In genomic region chr1:68232354-68233148, GRCh38 we compare ENCODE assay signal across 8 cellular contexts. TPM values are rescaled to one million over a fixed set of nuclear protein-coding genes. Genes with fewer than 3 reads are reported as not detected.
DNase-seq lines count a peak whose midpoint lies in the region; ATAC-seq, FAIRE-seq and TF ChIP-seq lines count a peak whose summit lies in the region.

TSS of gene WLS (minus strand) at chr1:68232523. CDS start at chr1:68232299, 224 bp downstream.

- ATAC-seq in GM18858 (IDR thresholded peaks at IDR 0.05; ENCODE audit: unreplicated experiment) (no peak), GM19467 (IDR thresholded peaks at IDR 0.05; ENCODE audit: unreplicated experiment) (no peak)

- peak within 1 kb of the TSS; percentile 79 for H3K4me3 ChIP-seq in choroid plexus epithelial cell (ENCODE audit: low read depth, low read length)
- H3K4me3 ChIP-seq in keratinocyte (ENCODE audit: control insufficient read depth in 2 of 3, extremely low read depth in 1 of 3, insufficient read depth in 2 of 3, low read depth in 1 of 3, low read length in 3 of 3), result peak within 1 kb of the TSS; percentile 52 to 94 (median 86)
- peak within 1 kb of the TSS; percentile 49 to 77 (median 57) for H3K4me3 ChIP-seq in skin epidermis

- dilution Hi-C loops in keratinocyte (cut with MboI; ENCODE audit: extremely low pct_ligation_motif_present, low sequenced_read_pairs), result no loop called here

- peak within 1 kb of the TSS; percentile 87 for H3K9ac ChIP-seq in keratinocyte (ENCODE audit: control insufficient read depth, extremely low read depth, insufficient read depth, low read length)

- peak within 1 kb of the TSS; percentile 81 for H3K27ac ChIP-seq in keratinocyte (ENCODE audit: control insufficient read depth, insufficient read depth, low read length)
- H3K27ac ChIP-seq in skin epidermis, result peak within 1 kb of the TSS; percentile 10 to 85 (median 74)

- peak; percentile 2 for DNase-seq in activated CD4-positive, alpha-beta T cell treated with anti-CD3 and anti-CD28 coated beads for 48 hours
- no peak for DNase-seq in activated CD4-positive, alpha-beta T cell treated with anti-CD3 and anti-CD28 coated beads, Interleukin-2, amount 50 U/mL, for 4 hours
- DNase-seq in NCI-H510A (lab: John Stamatoyannopoulos, UW) (peak; percentile 85), choroid plexus epithelial cell (ENCODE audit: low read depth) (peak; percentile 80), keratinocyte (ENCODE audit: low read depth, low spot score) (no peak)

- peak within 1 kb of the TSS; percentile 95 for H3K4me2 ChIP-seq in keratinocyte (ENCODE audit: control insufficient read depth, extremely low read depth, insufficient read depth, low read depth, low read length)

- H3K9me1 ChIP-seq in keratinocyte (ENCODE audit: control insufficient read depth, extremely low read depth, insufficient read depth, low read length), result no peaks in the 10 kb centered on the region

- peak; percentile 26 for FAIRE-seq in keratinocyte (lab: Jason Lieb, UNC)

- H3K9me3 ChIP-seq in keratinocyte (ENCODE audit: control insufficient read depth, low read depth, low read length), result no peaks in the 10 kb centered on the region

- H3K36me3 ChIP-seq in keratinocyte (ENCODE audit: control insufficient read depth in 2 of 2, extremely low read depth in 1 of 2, insufficient read depth in 2 of 2, low read length in 2 of 2), result no peaks in the 10 kb centered on the region

- peak within 1 kb of the TSS; percentile 81 for H2AFZ ChIP-seq in keratinocyte (ENCODE audit: control insufficient read depth, low read length)

- H4K20me1 ChIP-seq in keratinocyte (ENCODE audit: control insufficient read depth, extremely low read depth, insufficient read depth, low read length), result no peaks in the 10 kb centered on the region

- peaks cover 26% of the 10 kb centered on the region for H3K4me1 ChIP-seq in keratinocyte (ENCODE audit: control insufficient read depth, extremely low read depth, insufficient read depth, low read length)

- H3K27me3 ChIP-seq in keratinocyte (ENCODE audit: control insufficient read depth, extremely low read depth, insufficient read depth, low read length), result no peaks in the 10 kb centered on the region

- H3K79me2 ChIP-seq in keratinocyte (ENCODE audit: control insufficient read depth, insufficient read depth, low read length), result peaks cover 38% of the 10 kb centered on the region

- TF ChIP-seq CTCF in choroid plexus epithelial cell (conservative IDR thresholded peaks at IDR 0.05; ENCODE audit: low read depth, low read length) (peak; percentile 35), keratinocyte (optimal IDR thresholded peaks at IDR 0.05 in 1 of 3, IDR thresholded peaks at IDR 0.05 in 1 of 3, conservative IDR thresholded peaks at IDR 0.05 in 1 of 3; ENCODE audit: extremely low read depth in 1 of 3, insufficient read depth in 2 of 3, low read length in 3 of 3) (peak in 2 of 3 experiments; percentile 11 to 13)

RNA-seq across cellular contexts. Expression of gene WLS, which starts in this region (rescaled TPM):
- 59.5 to 92.4 TPM (median 73.7 TPM) in 3 replicates for polyA plus RNA-seq in keratinocyte
- 14.1 TPM for polyA plus RNA-seq in keratinocyte (2011; ENCODE audit: low read depth)
- polyA plus RNA-seq in keratinocyte (2011; cell fraction: cytosol; rRNA removed), result 33.4 and 56.9 TPM in 2 replicates
- polyA plus RNA-seq in keratinocyte (2011; cell fraction: nucleus; rRNA removed), result 101 and 111 TPM in 2 replicates
- polyA plus RNA-seq in keratinocyte (2012; ENCODE audit: low replicate concordance), result 34.8 and 57.5 TPM in 2 replicates
- 60.5 to 166 TPM (median 119 TPM) in 3 replicates for polyA minus RNA-seq in keratinocyte
- polyA minus RNA-seq in keratinocyte (2011; cell fraction: cytosol; rRNA and poly(A)+ RNA removed), result 33.4 TPM
- 85.2 and 147 TPM in 2 replicates for polyA minus RNA-seq in keratinocyte (2011; cell fraction: nucleus; rRNA and poly(A)+ RNA removed)

Comparison
In these comparisons a context has a peak if more than half of its experiments do, and no peak if none do; other contexts are left out.
1. DNase-seq: peak in activated CD4-positive, alpha-beta T cell treated with anti-CD3 and anti-CD28 coated beads for 48 hours (single experiment), NCI-H510A (single experiment) and choroid plexus epithelial cell (single experiment); none in activated CD4-positive, alpha-beta T cell treated with anti-CD3 and anti-CD28 coated beads, Interleukin-2, amount 50 U/mL, for 4 hours (0 of 2) and keratinocyte (single experiment).
2. Peak in every context shown above with its lines, with median percentiles within 50 percentile points of each other: H3K4me3 ChIP-seq.